ENCODE assay signal across 27 cellular contexts in the genomic region with DNA sequence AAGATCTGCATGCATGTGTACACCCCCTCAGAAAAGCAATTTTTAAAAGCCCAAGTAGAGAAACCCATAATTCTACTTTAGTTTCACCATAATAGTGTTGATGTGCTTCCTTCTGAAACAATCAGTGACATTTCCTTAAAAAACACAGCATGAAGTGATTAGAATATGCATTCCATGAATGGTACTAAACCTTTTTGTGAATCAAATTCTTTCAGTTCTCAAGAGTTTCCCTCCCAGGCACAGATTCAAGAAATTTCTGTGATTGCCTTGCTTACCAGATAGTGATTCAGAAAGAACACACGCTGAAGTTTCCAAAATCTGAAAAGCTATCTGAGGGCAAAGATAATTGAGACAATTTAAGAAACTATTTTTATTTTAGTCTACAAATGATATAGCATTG.
A peak's percentile ranks its signal among the peaks of the same experiment; 100 is the strongest.
DNase-seq lines count a peak whose midpoint lies in the region; ATAC-seq, FAIRE-seq and TF ChIP-seq lines count a peak whose summit lies in the region.
"Had no signal": no experiment of that assay in that cellular context is flagged by ENCODE, and none has a peak within 500 bp of the region (broad histone marks: within the 10 kb centered on the region; RNA-seq: fewer than 3 reads in every experiment).

No MANE protein-coding gene starts in this region.

- no peak overlapping the region for H2BK5ac ChIP-seq in H1 (ENCODE audit: low read depth, low read length)

- H4K20me1 ChIP-seq in H1 (replicated peaks in 1 of 2; ENCODE audit: control insufficient read depth in 1 of 2, insufficient read depth in 2 of 2, low read length in 2 of 2) = no peaks in the 10 kb centered on the region

- no peak overlapping the region for H2BK120ac ChIP-seq in H1 (replicated peaks; ENCODE audit: low read depth, low read length)

- no peak overlapping the region for H3K56ac ChIP-seq in H1 (replicated peaks; ENCODE audit: insufficient read length, low read depth, low read length)

- H3K27ac Mint-ChIP-seq in activated CD4-positive, alpha-beta memory T cell treated with anti-CD3 and anti-CD28 coated beads, Interleukin-2, amount 10 ng/mL, durations not matched to agents 7 days and 5 days = no peak overlapping the region
- H3K27ac Mint-ChIP-seq: CD4-positive, alpha-beta memory T cell; mesothelial cell of epicardium; natural killer cell had no signal

- no peaks in the 10 kb centered on the region for H3K79me2 ChIP-seq in H1 (ENCODE audit: control insufficient read depth in 1 of 2, insufficient read depth in 2 of 2, low read length in 2 of 2)

- no peaks in the 10 kb centered on the region for H3K27me3 Mint-ChIP-seq in activated CD4-positive, alpha-beta memory T cell treated with anti-CD3 and anti-CD28 coated beads, Interleukin-2, amount 10 ng/mL, durations not matched to agents 7 days and 5 days
- H3K27me3 Mint-ChIP-seq: CD4-positive, alpha-beta memory T cell had no signal

- H3K9me3 ChIP-seq in HUES64 (ENCODE audit: insufficient read depth, low read depth, low read length) (no peaks in the 10 kb centered on the region), H1 (ENCODE audit: insufficient read depth in 2 of 2, low read depth in 1 of 2, low read length in 1 of 2) (no peaks in the 10 kb centered on the region)
- H3K9me3 ChIP-seq: ovary, upper lobe of left lung had no signal

- no peak for TF ChIP-seq CTCF in AG09319 (IDR thresholded peaks at IDR 0.05; ENCODE audit: low read depth, low read length)
- no peak for TF ChIP-seq CTCF in H1 (IDR thresholded peaks at IDR 0.05; ENCODE audit: control extremely low read depth in 1 of 3, insufficient read depth in 1 of 3, low read depth in 1 of 3, low read length in 3 of 3)

- H2BK15ac ChIP-seq in H1 (ENCODE audit: low read length) = no peak overlapping the region

- intact Hi-C loops in left ventricle myocardium superior (cut with micrococcal nuclease) = no loop called here

- H3K27ac ChIP-seq in HUES64 (ENCODE audit: low read depth, low read length) (peak overlapping the region; percentile 34; the same call in 1 of the 2 replicates), H1 (ENCODE audit: low read depth, low read length) (peak overlapping the region; percentile 36; the same call in 1 of the 2 replicates)
- H3K27ac ChIP-seq: ovary, upper lobe of left lung had no signal

- H3K79me1 ChIP-seq in H1 (ENCODE audit: low read depth, low read length) = no peaks in the 10 kb centered on the region

- H3K4ac ChIP-seq in H1 (replicated peaks; ENCODE audit: insufficient read length, low read depth, low read length) = no peak overlapping the region

- H3K4me1 ChIP-seq in HUES64 (ENCODE audit: insufficient read depth, low read length) (peaks cover 33% of the 10 kb centered on the region), H1 (replicated peaks in 1 of 4; ENCODE audit: control insufficient read depth in 3 of 4, insufficient read depth in 4 of 4, low read length in 3 of 4) (peaks cover 0 to 16% (median 5%) of the 10 kb centered on the region in 4 experiments; a peak in 4 of 7 replicates)

- ATAC-seq in left ventricle myocardium superior = no peak
- ATAC-seq: activated T-cell treated with anti-CD3 and anti-CD28 coated beads, Interleukin-2, amount 50 U/mL, for 4 hours; GM12878; HepG2; natural killer cell; right cardiac atrium had no signal

- no peaks in the 10 kb centered on the region for H3K36me3 Mint-ChIP-seq in activated CD4-positive, alpha-beta memory T cell treated with anti-CD3 and anti-CD28 coated beads, Interleukin-2, amount 10 ng/mL, durations not matched to agents 7 days and 5 days (ENCODE audit: low read depth)
- H3K36me3 Mint-ChIP-seq: CD4-positive, alpha-beta memory T cell; mesothelial cell of epicardium had no signal

- H3K27me3 ChIP-seq in HUES64 (ENCODE audit: insufficient read depth, low read length) (no peaks in the 10 kb centered on the region), H1 (replicated peaks in 1 of 4; ENCODE audit: control insufficient read depth in 3 of 4, extremely low read depth in 1 of 4, insufficient read depth in 3 of 4, low read length in 3 of 4) (no peaks in the 10 kb centered on the region)
- H3K27me3 ChIP-seq: ovary, upper lobe of left lung had no signal

- no peak overlapping the region for H4K8ac ChIP-seq in H1 (ENCODE audit: extremely low read depth, insufficient read depth, low read length)

- H2BK20ac ChIP-seq in H1 (ENCODE audit: low read length) = no peak overlapping the region

- no peaks in the 10 kb centered on the region for H3K23me2 ChIP-seq in H1 (ENCODE audit: low read depth, low read length)

- H3K4me1 Mint-ChIP-seq in activated CD4-positive, alpha-beta memory T cell treated with anti-CD3 and anti-CD28 coated beads, Interleukin-2, amount 10 ng/mL, durations not matched to agents 7 days and 5 days = no peaks in the 10 kb centered on the region
- H3K4me1 Mint-ChIP-seq: CD4-positive, alpha-beta memory T cell; natural killer cell had no signal

- WGBS in HUES64 = 13% methylated on average over 1 of the region's 1 CpG
- 3% methylated on average over 1 of the region's 1 CpG; no CpG with 5 or more reads in 1 of the 2 experiments for WGBS in H1 (ENCODE audit: extremely low coverage in 1 of 2, insufficient coverage in 1 of 2, insufficient read length in 1 of 2, insufficient replicate concordance in 2 of 2, low coverage in 1 of 2, low lambda C conversion rate in 2 of 2, missing lambda C conversion rate in 1 of 2), 2 experiments

- POLR2A ChIA-PET in H1 (lab: Charles Lee; ENCODE audit: partially characterized antibody) = interaction anchor here (1.1 kb wide), 1 partner anchor 18 kb away, joined by 3 read pairs; no protein-coding TSS in a partner anchor
- POLR2A ChIA-PET in activated CD4-positive, alpha-beta memory T cell treated with anti-CD3 and anti-CD28 coated beads, Interleukin-2, amount 10 ng/mL, durations not matched to agents 7 days and 5 days (lab: Charles Lee) = no interaction called here

- H4K91ac ChIP-seq in H1 (replicated peaks; ENCODE audit: insufficient read length, low read length) = no peak overlapping the region

- peak overlapping the region; percentile 91 for H4K5ac ChIP-seq in H1 (ENCODE audit: insufficient read length, low read depth, low read length)

- peak overlapping the region; percentile 30 to 36; a peak in 2 of 4 replicates for H3K4me2 ChIP-seq in H1 (ENCODE audit: insufficient read depth in 1 of 2, low read depth in 2 of 2, low read length in 2 of 2)

- no peak for FAIRE-seq in H1 (lab: Jason Lieb, UNC)
- FAIRE-seq: GM12878, HepG2 had no signal

- no peak for TF ChIP-seq EP300 in H1 (IDR thresholded peaks at IDR 0.05; ENCODE audit: borderline replicate concordance in 1 of 2, low read depth in 2 of 2, low read length in 2 of 2)

- no peak overlapping the region for H2BK12ac ChIP-seq in H1 (ENCODE audit: low read depth, low read length)

- peak; percentile 52 for DNase-seq in AG09319 (ENCODE audit: extremely low read depth, low read depth)
- DNase-seq in H1 (ENCODE audit: low read depth in 1 of 2, low spot score in 2 of 2) = no peak
- DNase-seq in iris pigment epithelial cell (ENCODE audit: low read depth) = peak; percentile 9
- no peak for DNase-seq in NCI-H526 (lab: John Stamatoyannopoulos, UW)
- DNase-seq in left ventricle myocardium superior = no peak
- no peak for DNase-seq in NCI-H345 (lab: John Stamatoyannopoulos, UW)
- DNase-seq in activated CD4-positive, alpha-beta memory T cell treated with anti-CD3 and anti-CD28 coated beads, Interleukin-2, amount 10 ng/mL, durations not matched to agents 7 days and 5 days = no peak
- DNase-seq: activated CD4-positive, alpha-beta T cell treated with anti-CD3 and anti-CD28 coated beads for 1 hour; activated naive CD4-positive, alpha-beta T cell treated with anti-CD3 and anti-CD28 coated beads, Interleukin-2, amount 50 U/mL, for 16 hours; activated T-cell treated with anti-CD3 and anti-CD28 coated beads, Interleukin-2, amount 50 U/mL, for 4 hours; CD4-positive, alpha-beta memory T cell; effector CD4-positive, alpha-beta T cell; GF-D8; natural killer cell; NCI-H1092 treated with DMSO at 0.1 percent for 48 hours; NCI-H2029; NCI-H2227 treated with DMSO at 0.1 percent for 48 hours; NCI-H774; OCI-M1; ovary; right cardiac atrium; Right ventricle myocardium superior; upper lobe of left lung had no signal

- H3K36me3 ChIP-seq in HUES64 (ENCODE audit: insufficient read depth, low read length) (no peaks in the 10 kb centered on the region), H1 (ENCODE audit: control insufficient read depth in 2 of 4, insufficient read depth in 4 of 4, low read length in 3 of 4) (no peaks in the 10 kb centered on the region)
- H3K36me3 ChIP-seq: ovary, upper lobe of left lung had no signal

- no peak overlapping the region for H3K4me3 Mint-ChIP-seq in activated CD4-positive, alpha-beta memory T cell treated with anti-CD3 and anti-CD28 coated beads, Interleukin-2, amount 10 ng/mL, durations not matched to agents 7 days and 5 days
- H3K4me3 Mint-ChIP-seq: activated T-cell treated with anti-CD3 and anti-CD28 coated beads, Interleukin-2, amount 50 U/mL, for 4 hours; CD4-positive, alpha-beta memory T cell; mesothelial cell of epicardium; natural killer cell had no signal

- no peak overlapping the region for H3K14ac ChIP-seq in H1 (ENCODE audit: insufficient read length)

- H3K4me3 ChIP-seq in HUES64 (ENCODE audit: low read length) = no peak overlapping the region
- peak overlapping the region in 1 of 4 experiments; percentile 33; a peak in 1 of 8 replicates for H3K4me3 ChIP-seq in H1 (ENCODE audit: extremely low read depth in 1 of 4, insufficient read depth in 2 of 4, low read depth in 3 of 4, low read length in 4 of 4)
- H3K4me3 ChIP-seq: GM12878, ovary, upper lobe of left lung had no signal

- H2AFZ ChIP-seq in H1 (ENCODE audit: low read length) = no peak overlapping the region

- TF ChIP-seq POLR2A in H1 (IDR thresholded peaks at IDR 0.05; ENCODE audit: control extremely low read depth in 1 of 2, low read depth in 2 of 2, low read length in 2 of 2) = no peak

- no peak overlapping the region for H2AK5ac ChIP-seq in H1 (ENCODE audit: low read depth, low read length)

- CTCF ChIA-PET in H1 (lab: Charles Lee; ENCODE audit: partially characterized antibody) = interaction anchor here (1.4 kb wide), 1 partner anchor 105 kb away, joined by 3 read pairs; no protein-coding TSS in a partner anchor
- CTCF ChIA-PET in activated CD4-positive, alpha-beta memory T cell treated with anti-CD3 and anti-CD28 coated beads, Interleukin-2, amount 10 ng/mL, durations not matched to agents 7 days and 5 days (lab: Charles Lee) = no interaction called here

- H3K23ac ChIP-seq in H1 (ENCODE audit: insufficient read length) = no peak overlapping the region

- H3K18ac ChIP-seq in H1 (ENCODE audit: extremely low read depth, low read length) = no peak overlapping the region; the same call in 1 of the 2 replicates

- no peak for TF ChIP-seq RAD21 in H1 (IDR thresholded peaks at IDR 0.05 in 1 of 2, conservative IDR thresholded peaks at IDR 0.05 in 1 of 2; ENCODE audit: low read depth in 2 of 2, low read length in 2 of 2)

- no peaks in the 10 kb centered on the region for H3K9me3 Mint-ChIP-seq in activated CD4-positive, alpha-beta memory T cell treated with anti-CD3 and anti-CD28 coated beads, Interleukin-2, amount 10 ng/mL, durations not matched to agents 7 days and 5 days
- H3K9me3 Mint-ChIP-seq: activated T-cell treated with anti-CD3 and anti-CD28 coated beads, Interleukin-2, amount 50 U/mL, for 4 hours; CD4-positive, alpha-beta memory T cell; mesothelial cell of epicardium had no signal

- H3K9ac ChIP-seq in HUES64 (ENCODE audit: low read depth, low read length) = no peak overlapping the region
- H3K9ac ChIP-seq in H1 (replicated peaks in 1 of 4; ENCODE audit: extremely low read depth in 1 of 4, low read depth in 3 of 4, low read length in 3 of 4) = no peak overlapping the region

Comparison
In these comparisons a context has a peak if more than half of its experiments do, and no peak if none do; other contexts are left out.
1. DNase-seq: peak in AG09319 (single experiment) and iris pigment epithelial cell (single experiment); none in H1 (0 of 2), NCI-H526 (0 of 2), left ventricle myocardium superior (single experiment), NCI-H345 (single experiment) and activated CD4-positive, alpha-beta memory T cell treated with anti-CD3 and anti-CD28 coated beads, Interleukin-2, amount 10 ng/mL, durations not matched to agents 7 days and 5 days (single experiment).